ENCODE assay signal across 33 cellular contexts in the genomic region with DNA sequence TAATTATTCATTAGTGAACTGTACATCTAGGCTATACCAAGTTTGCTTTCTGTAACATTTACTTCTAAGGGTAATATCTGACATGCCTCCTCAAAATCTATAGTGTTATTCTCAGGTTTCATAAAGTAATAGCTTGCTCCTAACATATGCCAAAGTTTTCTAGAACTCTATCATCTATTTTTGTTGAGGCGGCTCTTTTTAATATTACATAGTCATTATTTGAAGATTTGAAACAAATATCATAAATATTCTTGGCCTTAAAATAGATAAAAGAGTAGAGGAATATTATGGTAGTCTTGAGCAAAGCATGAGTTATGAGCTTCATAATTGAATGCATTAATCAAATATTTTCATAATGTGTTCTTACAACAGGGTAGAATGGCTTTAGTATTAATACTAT.
DNase-seq lines count a peak whose midpoint lies in the region; ATAC-seq, FAIRE-seq and TF ChIP-seq lines count a peak whose summit lies in the region.
"Had no signal": no experiment of that assay in that cellular context is flagged by ENCODE, and none has a peak within 500 bp of the region (broad histone marks: within the 10 kb centered on the region; RNA-seq: fewer than 3 reads in every experiment).

No MANE protein-coding gene starts in this region.

- H3K4me1 Mint-ChIP-seq in CD8-positive, alpha-beta T cell (ENCODE audit: low read depth): no peaks in the 10 kb centered on the region
- no peaks in the 10 kb centered on the region for H3K4me1 Mint-ChIP-seq in GM23338
- H3K4me1 Mint-ChIP-seq: B cell; CD14-positive monocyte; CD4-positive, alpha-beta memory T cell; CD4-positive, CD25-positive, alpha-beta regulatory T cell; CD8-positive, alpha-beta memory T cell had no signal

- H4K20me1 ChIP-seq in IMR-90 (ENCODE audit: insufficient read depth, low read length): no peaks in the 10 kb centered on the region
- no peaks in the 10 kb centered on the region for H4K20me1 ChIP-seq in K562 (replicated peaks; ENCODE audit: control insufficient read depth, insufficient read depth, low read length)
- no peaks in the 10 kb centered on the region for H4K20me1 ChIP-seq in smooth muscle cell (ENCODE audit: low read depth)
- H4K20me1 ChIP-seq in GM23338 (replicated peaks; ENCODE audit: insufficient read depth): no peaks in the 10 kb centered on the region
- H4K20me1 ChIP-seq: BLaER1; BLaER1 treated with 17β-estradiol and CSF1 and Interleukin-3, amounts not matched to agents 10 nM and 100 nM had no signal

- POLR2A ChIA-PET in IMR-90 (lab: Charles Lee; ENCODE audit: unreplicated experiment): no interaction called here
- POLR2A ChIA-PET in K562 (lab: Yijun Ruan, JAX): interaction anchor here (0.6 to 0.8 kb wide), 2 partner anchors 38 to 373 kb away, joined by 3 to 5 read pairs; no protein-coding TSS in a partner anchor
- POLR2A ChIA-PET in CD8-positive, alpha-beta T cell (lab: Charles Lee): no interaction called here

- WGBS in IMR-90 (ENCODE audit: extremely low coverage in 2 of 2, insufficient read length in 1 of 2), 2 experiments: no CpG with 5 or more reads among the region's 1 CpG
- WGBS in K562 (ENCODE audit: insufficient coverage, low coverage, missing lambda C conversion rate): 59% methylated on average over 1 of the region's 1 CpG
- WGBS in smooth muscle cell (ENCODE audit: low lambda C conversion rate): 93% methylated on average over 1 of the region's 1 CpG

- dilution Hi-C loops in IMR-90 (cut with HindIII; ENCODE audit: low sequenced_read_pairs, unreplicated experiment): no loop called here

- FAIRE-seq in K562 (lab: Jason Lieb, UNC): no peak
- FAIRE-seq in H54 (lab: Jason Lieb, UNC): no peak
- FAIRE-seq: A549, D721Med had no signal

- no peaks in the 10 kb centered on the region for H3K36me3 ChIP-seq in IMR-90 (ENCODE audit: control insufficient read depth, insufficient read depth, low read length)
- no peaks in the 10 kb centered on the region for H3K36me3 ChIP-seq in K562 (ENCODE audit: control insufficient read depth, insufficient read depth, low read length)
- H3K36me3 ChIP-seq in smooth muscle cell (ENCODE audit: low read depth): no peaks in the 10 kb centered on the region
- no peaks in the 10 kb centered on the region for H3K36me3 ChIP-seq in CD8-positive, alpha-beta T cell (ENCODE audit: insufficient read depth, low read length)
- H3K36me3 ChIP-seq in GM23338 (ENCODE audit: insufficient read depth): no peaks in the 10 kb centered on the region
- H3K36me3 ChIP-seq: BE2C; BLaER1; BLaER1 treated with 17β-estradiol and CSF1 and Interleukin-3, amounts not matched to agents 10 nM and 100 nM had no signal

- CTCF ChIA-PET in IMR-90 (lab: Yijun Ruan, JAX): no interaction called here
- CTCF ChIA-PET in K562 (lab: Yijun Ruan, JAX; ENCODE audit: low intra/inter-chr PET ratio): no interaction called here
- CTCF ChIA-PET in CD8-positive, alpha-beta T cell (lab: Charles Lee): no interaction called here

- no peak overlapping the region for H3K4me3 Mint-ChIP-seq in CD8-positive, alpha-beta T cell
- no peak overlapping the region for H3K4me3 Mint-ChIP-seq in GM23338
- H3K4me3 Mint-ChIP-seq: B cell; CD14-positive monocyte; CD4-positive, alpha-beta memory T cell; CD4-positive, alpha-beta T cell; CD4-positive, CD25-positive, alpha-beta regulatory T cell; CD8-positive, alpha-beta memory T cell had no signal

- TF ChIP-seq RAD21 in IMR-90 (IDR thresholded peaks at IDR 0.05; ENCODE audit: low read length) (no peak), K562 (CRISPR knock-in tag; conservative IDR thresholded peaks at IDR 0.05 in 1 of 2, IDR thresholded peaks at IDR 0.05 in 1 of 2) (no peak)

- H3K9ac ChIP-seq in IMR-90 (ENCODE audit: low read depth, low read length) (no peak overlapping the region), K562 (ENCODE audit: insufficient read depth in 1 of 2, low read depth in 2 of 2, low read length in 2 of 2) (peak overlapping the region in 1 of 2 experiments; percentile 9; a peak in 1 of 4 replicates), smooth muscle cell (ENCODE audit: low read depth) (no peak overlapping the region)
- H3K9ac ChIP-seq: BLaER1; BLaER1 treated with 17β-estradiol and CSF1 and Interleukin-3, amounts not matched to agents 10 nM and 100 nM had no signal

- no peak overlapping the region for H3K18ac ChIP-seq in IMR-90 (ENCODE audit: low read depth, low read length)

- TF ChIP-seq POLR2A in IMR-90 (IDR thresholded peaks at IDR 0.05; ENCODE audit: low read depth, low read length) (no peak), K562 (conservative IDR thresholded peaks at IDR 0.05) (no peak), H54 (IDR thresholded peaks at IDR 0.05; ENCODE audit: low read depth, low read length) (no peak)

- H3K56ac ChIP-seq in IMR-90 (ENCODE audit: extremely low read depth, insufficient read depth, low read length): no peak overlapping the region

- H2AK5ac ChIP-seq in IMR-90 (ENCODE audit: low read depth, low read length): no peak overlapping the region

- peaks cover 4% of the 10 kb centered on the region; the same call in 1 of the 2 replicates for H3K4me1 ChIP-seq in IMR-90 (ENCODE audit: control insufficient read depth, insufficient read depth, low read length)
- peaks cover 0 to 8% of the 10 kb centered on the region in 2 experiments; a peak in 2 of 5 replicates for H3K4me1 ChIP-seq in K562 (replicated peaks in 1 of 2; ENCODE audit: control insufficient read depth in 2 of 2, insufficient read depth in 2 of 2, low read length in 2 of 2)
- H3K4me1 ChIP-seq in smooth muscle cell (ENCODE audit: low read depth): no peaks in the 10 kb centered on the region
- no peaks in the 10 kb centered on the region for H3K4me1 ChIP-seq in CD8-positive, alpha-beta T cell (ENCODE audit: insufficient read depth, low read length)
- no peaks in the 10 kb centered on the region for H3K4me1 ChIP-seq in GM23338 (ENCODE audit: insufficient read depth)
- H3K4me1 ChIP-seq: A549; BE2C; BLaER1; BLaER1 treated with 17β-estradiol and CSF1 and Interleukin-3, amounts not matched to agents 10 nM and 100 nM; Caco-2 had no signal

- H3K4me2 ChIP-seq in IMR-90 (ENCODE audit: low read depth, low read length) (no peak overlapping the region), K562 (ENCODE audit: insufficient read depth, low read length) (no peak overlapping the region), smooth muscle cell (no peak overlapping the region), GM23338 (no peak overlapping the region)
- H3K4me2 ChIP-seq: A549; BLaER1; BLaER1 treated with 17β-estradiol and CSF1 and Interleukin-3, amounts not matched to agents 10 nM and 100 nM had no signal

- no peak for ATAC-seq in IMR-90 (ENCODE audit: low read depth)
- ATAC-seq in K562: no peak
- ATAC-seq in CD8-positive, alpha-beta T cell: no peak
- ATAC-seq in GM23338: no peak
- ATAC-seq: A549 had no signal

- H2BK20ac ChIP-seq in IMR-90 (ENCODE audit: low read depth, low read length): no peak overlapping the region

- no peak overlapping the region for H3K23ac ChIP-seq in IMR-90 (ENCODE audit: low read depth, low read length)

- H3K36me3 Mint-ChIP-seq in CD8-positive, alpha-beta T cell: no peaks in the 10 kb centered on the region
- H3K36me3 Mint-ChIP-seq in GM23338 (ENCODE audit: low read depth): peaks cover 3% of the 10 kb centered on the region; the same call in 1 of the 3 replicates
- H3K36me3 Mint-ChIP-seq: CD14-positive monocyte; CD4-positive, alpha-beta memory T cell; CD4-positive, CD25-positive, alpha-beta regulatory T cell; CD8-positive, alpha-beta memory T cell had no signal

- BruUV-seq in IMR-90 (replicated peaks; lab: Mats Ljungman, UMichigan) (no TSS peak), K562 (replicated peaks; lab: Mats Ljungman, UMichigan) (no TSS peak)

- no peak overlapping the region for H3K4me3 ChIP-seq in IMR-90 (ENCODE audit: insufficient read depth, low read depth, low read length)
- H3K4me3 ChIP-seq in K562: no peak overlapping the region
- no peak overlapping the region for H3K4me3 ChIP-seq in smooth muscle cell
- no peak overlapping the region for H3K4me3 ChIP-seq in CD8-positive, alpha-beta T cell (ENCODE audit: low read depth, low read length)
- no peak overlapping the region for H3K4me3 ChIP-seq in GM23338
- H3K4me3 ChIP-seq: A549; BLaER1; BLaER1 treated with 17β-estradiol and CSF1 and Interleukin-3, amounts not matched to agents 10 nM and 100 nM had no signal

- H3K9me3 Mint-ChIP-seq in CD8-positive, alpha-beta T cell: peaks cover 6% of the 10 kb centered on the region
- H3K9me3 Mint-ChIP-seq in GM23338: peaks cover 3% of the 10 kb centered on the region; the same call in 2 of the 3 replicates

- H4K5ac ChIP-seq in IMR-90 (ENCODE audit: low read depth, low read length): no peak overlapping the region

- DNase-seq in IMR-90 (no peak), K562 (ENCODE audit: extremely low read depth in 1 of 4, low spot score in 3 of 4) (no peak), smooth muscle cell (lab: John Stamatoyannopoulos, UW; ENCODE audit: unreplicated experiment) (no peak), H54 (ENCODE audit: insufficient read length, low spot score) (no peak), GM23338 (ENCODE audit: low spot score) (no peak)
- no peak for DNase-seq in CD8-positive, alpha-beta T cell
- DNase-seq: 8988T; ACHN; AML-193; BE2C; C1 segment of cervical spinal cord; Caco-2; Calu3; CD4-positive, alpha-beta memory T cell; CD4-positive, alpha-beta T cell; CD4-positive, CD25-positive, alpha-beta regulatory T cell; CD8-positive, alpha-beta memory T cell; COR-L47; DMS 273 treated with DMSO at 0.1 percent for 48 hours; DMS153; DMS53; DMS79; DMS79 treated with DMSO at 0.1 percent for 48 hours; DND-41; EL had no signal

- H3K27me3 ChIP-seq in IMR-90 (ENCODE audit: control insufficient read depth, insufficient read depth, low read length) (no peaks in the 10 kb centered on the region), K562 (ENCODE audit: control insufficient read depth in 2 of 2, insufficient read depth in 2 of 2, low read length in 2 of 2) (no peaks in the 10 kb centered on the region), smooth muscle cell (ENCODE audit: low read depth) (no peaks in the 10 kb centered on the region), GM23338 (ENCODE audit: insufficient read depth) (no peaks in the 10 kb centered on the region)
- no peaks in the 10 kb centered on the region for H3K27me3 ChIP-seq in CD8-positive, alpha-beta T cell (ENCODE audit: insufficient read depth, low read length)
- H3K27me3 ChIP-seq: BE2C; BLaER1; BLaER1 treated with 17β-estradiol and CSF1 and Interleukin-3, amounts not matched to agents 10 nM and 100 nM had no signal

- H3K27me3 Mint-ChIP-seq in CD8-positive, alpha-beta T cell (ENCODE audit: low read depth): no peaks in the 10 kb centered on the region
- no peaks in the 10 kb centered on the region for H3K27me3 Mint-ChIP-seq in GM23338 (ENCODE audit: insufficient read depth, low read depth, poor library complexity)
- H3K27me3 Mint-ChIP-seq: B cell; CD4-positive, alpha-beta memory T cell; CD4-positive, alpha-beta T cell; CD4-positive, CD25-positive, alpha-beta regulatory T cell; CD8-positive, alpha-beta memory T cell had no signal

- no peak overlapping the region for H2BK120ac ChIP-seq in IMR-90 (ENCODE audit: low read depth, low read length)

- H2BK5ac ChIP-seq in IMR-90 (ENCODE audit: low read depth, low read length, poor library complexity, severe bottlenecking): no peak overlapping the region

- no peak overlapping the region for H3K4ac ChIP-seq in IMR-90 (ENCODE audit: low read depth, low read length)

- H3K79me2 ChIP-seq in K562 (ENCODE audit: control insufficient read depth, insufficient read depth, low read length): peaks cover 50% of the 10 kb centered on the region
- no peaks in the 10 kb centered on the region for H3K79me2 ChIP-seq in smooth muscle cell (ENCODE audit: low read depth)
- no peaks in the 10 kb centered on the region for H3K79me2 ChIP-seq in GM23338 (replicated peaks; ENCODE audit: insufficient read depth)

- H4K91ac ChIP-seq in IMR-90 (ENCODE audit: insufficient read depth, low read depth, low read length): no peak overlapping the region

- no peak overlapping the region for H2BK15ac ChIP-seq in IMR-90 (ENCODE audit: low read depth, low read length)

- no peak overlapping the region for H2AK9ac ChIP-seq in IMR-90 (replicated peaks; ENCODE audit: low read depth, low read length, poor library complexity)

- intact Hi-C loops in IMR-90 (cut with micrococcal nuclease) (no loop called here), K562 (cut with micrococcal nuclease) (loop anchor here (5.0 kb wide), 1 partner anchor 1046 kb away; no protein-coding TSS in a partner anchor)
- intact Hi-C loops in CD8-positive, alpha-beta T cell (cut with DNase I, micrococcal nuclease): no loop called here

- H2AFZ ChIP-seq in IMR-90 (replicated peaks; ENCODE audit: low read length, poor library complexity) (no peak overlapping the region), K562 (ENCODE audit: low read depth, low read length) (no peak overlapping the region), smooth muscle cell (ENCODE audit: low read depth) (peak overlapping the region; percentile 19), GM23338 (no peak overlapping the region)

- in situ Hi-C loops in IMR-90 (cut with MboI; ENCODE audit: low sequenced_read_pairs): no loop called here
- in situ Hi-C loops in K562 (cut with MboI): no loop called here

- H3K79me1 ChIP-seq in IMR-90 (ENCODE audit: low read depth in 1 of 2, low read length in 2 of 2): no peaks in the 10 kb centered on the region

- H3K14ac ChIP-seq in IMR-90 (replicated peaks; ENCODE audit: low read depth, low read length): no peak overlapping the region

- H3K9me1 ChIP-seq in IMR-90 (ENCODE audit: insufficient read depth, low read length): no peaks in the 10 kb centered on the region
- no peaks in the 10 kb centered on the region for H3K9me1 ChIP-seq in K562 (ENCODE audit: control insufficient read depth, insufficient read depth, low read length)

- 0 out of 2 replicates have a peak, but pooled peaks cover 3% of the 10 kb centered on the region for H3K9me2 ChIP-seq in GM23338 (ENCODE audit: insufficient read depth)

- no peak for TF ChIP-seq CTCF in IMR-90 (conservative IDR thresholded peaks at IDR 0.05; ENCODE audit: low read depth, low read length)
- TF ChIP-seq CTCF in K562 (IDR thresholded peaks at IDR 0.05 in 2 of 3, conservative IDR thresholded peaks at IDR 0.05 in 1 of 3; ENCODE audit: insufficient read depth in 2 of 3, low read depth in 1 of 3, low read length in 3 of 3): no peak
- no peak for TF ChIP-seq CTCF in smooth muscle cell (IDR thresholded peaks at IDR 0.05; ENCODE audit: borderline replicate concordance, insufficient read depth, poor library complexity, severe bottlenecking)
- no peak for TF ChIP-seq CTCF in CD8-positive, alpha-beta T cell (IDR thresholded peaks at IDR 0.05)
- TF ChIP-seq CTCF in GM23338 (conservative IDR thresholded peaks at IDR 0.05; ENCODE audit: low read depth in 2 of 2): no peak

- no peak overlapping the region for H3K27ac Mint-ChIP-seq in CD8-positive, alpha-beta T cell
- H3K27ac Mint-ChIP-seq in GM23338: no peak overlapping the region
- H3K27ac Mint-ChIP-seq: B cell; CD14-positive monocyte; CD4-positive, alpha-beta memory T cell; CD4-positive, alpha-beta T cell; CD4-positive, CD25-positive, alpha-beta regulatory T cell; CD8-positive, alpha-beta memory T cell had no signal

- H3F3A ChIP-seq in smooth muscle cell (ENCODE audit: low read depth) (no peaks in the 10 kb centered on the region), GM23338 (replicated peaks; ENCODE audit: low read depth) (no peaks in the 10 kb centered on the region)

- no peak overlapping the region for H4K8ac ChIP-seq in IMR-90 (ENCODE audit: low read depth in 2 of 2, low read length in 2 of 2)

- H3K9me3 ChIP-seq in IMR-90 (ENCODE audit: control insufficient read depth, insufficient read depth, low read length) (no peaks in the 10 kb centered on the region), K562 (replicated peaks; ENCODE audit: control insufficient read depth, insufficient read depth, low read depth, low read length) (no peaks in the 10 kb centered on the region), smooth muscle cell (replicated peaks; ENCODE audit: low read depth) (no peaks in the 10 kb centered on the region)
- no peaks in the 10 kb centered on the region for H3K9me3 ChIP-seq in CD8-positive, alpha-beta T cell (ENCODE audit: low read length)
- H3K9me3 ChIP-seq: A549; BE2C; BLaER1; BLaER1 treated with 17β-estradiol and CSF1 and Interleukin-3, amounts not matched to agents 10 nM and 100 nM; Caco-2 had no signal

- H3K27ac ChIP-seq in IMR-90 (ENCODE audit: insufficient read depth, low read length) (no peak overlapping the region), K562 (ENCODE audit: extremely low read depth, low read depth, low read length) (no peak overlapping the region; the same call in 2 of the 3 replicates), smooth muscle cell (ENCODE audit: low read depth) (no peak overlapping the region), GM23338 (ENCODE audit: low read depth) (no peak overlapping the region)
- H3K27ac ChIP-seq in CD8-positive, alpha-beta T cell (ENCODE audit: low read depth, low read length): no peak overlapping the region
- H3K27ac ChIP-seq: 22Rv1; A549; BLaER1; BLaER1 treated with 17β-estradiol and CSF1 and Interleukin-3, amounts not matched to agents 10 nM and 100 nM; C4-2B had no signal

- no peak for TF ChIP-seq EP300 in K562 (IDR thresholded peaks at IDR 0.05; ENCODE audit: low read length)
